Comparison of ENCODE assay signal across 1 cellular context in genomic region chr2:112480540-112481049, GRCh38.
TF ChIP-seq lines count a peak whose summit lies in the region.

No MANE protein-coding gene starts in this region.

TF ChIP-seq in HepG2, 621 proteins besides CTCF, POLR2A, EP300 and RAD21 (continued from another document and continues in another):
- TF ChIP-seq ARID4A (CRISPR knock-in tag; IDR thresholded peaks at IDR 0.05; ENCODE audit: borderline replicate concordance) = peak; percentile 49; the same call in 1 of the 2 replicates
- TF ChIP-seq ZNF180 (CRISPR knock-in tag; IDR thresholded peaks at IDR 0.05; ENCODE audit: borderline replicate concordance, low read depth) = no peak
- peak; percentile 46; the same call in 1 of the 2 replicates for TF ChIP-seq NFKB2 (CRISPR knock-in tag; IDR thresholded peaks at IDR 0.05; ENCODE audit: borderline replicate concordance)
- TF ChIP-seq MTERF4 (CRISPR knock-in tag; IDR thresholded peaks at IDR 0.05) = no peak
- no peak for TF ChIP-seq EZH2 (conservative IDR thresholded peaks at IDR 0.05; ENCODE audit: low read depth, low read length)
- no peak for TF ChIP-seq ZIK1 (CRISPR knock-in tag; IDR thresholded peaks at IDR 0.05; ENCODE audit: borderline replicate concordance, low read depth)
- TF ChIP-seq NR2F2 (IDR thresholded peaks at IDR 0.05; ENCODE audit: borderline replicate concordance, low read depth) = no peak
- TF ChIP-seq DR1 (CRISPR knock-in tag; IDR thresholded peaks at IDR 0.05) = no peak
- TF ChIP-seq NR2F1 (CRISPR knock-in tag; IDR thresholded peaks at IDR 0.05) = no peak
- TF ChIP-seq ZNF891 (CRISPR knock-in tag; IDR thresholded peaks at IDR 0.05) = no peak
- TF ChIP-seq DNMT3B (CRISPR knock-in tag; conservative IDR thresholded peaks at IDR 0.05) = no peak
- TF ChIP-seq, protein P1, sequence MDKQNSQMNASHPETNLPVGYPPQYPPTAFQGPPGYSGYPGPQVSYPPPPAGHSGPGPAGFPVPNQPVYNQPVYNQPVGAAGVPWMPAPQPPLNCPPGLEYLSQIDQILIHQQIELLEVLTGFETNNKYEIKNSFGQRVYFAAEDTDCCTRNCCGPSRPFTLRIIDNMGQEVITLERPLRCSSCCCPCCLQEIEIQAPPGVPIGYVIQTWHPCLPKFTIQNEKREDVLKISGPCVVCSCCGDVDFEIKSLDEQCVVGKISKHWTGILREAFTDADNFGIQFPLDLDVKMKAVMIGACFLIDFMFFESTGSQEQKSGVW (CRISPR knock-in tag; IDR thresholded peaks at IDR 0.05; ENCODE audit: borderline replicate concordance) = no peak
- TF ChIP-seq RFXAP (CRISPR knock-in tag; IDR thresholded peaks at IDR 0.05; ENCODE audit: borderline replicate concordance) = 0 out of 2 replicates have a peak, but pooled peaks have one; percentile 77
- TF ChIP-seq ZNF644 (CRISPR knock-in tag; IDR thresholded peaks at IDR 0.05; ENCODE audit: low read depth) = peak; percentile 47; the same call in 1 of the 2 replicates
- no peak for TF ChIP-seq ZNF354B (CRISPR knock-in tag; IDR thresholded peaks at IDR 0.05)
- TF ChIP-seq ZNF563 (CRISPR knock-in tag; IDR thresholded peaks at IDR 0.05) = peak; percentile 55; the same call in 1 of the 2 replicates
- TF ChIP-seq SIX1 (CRISPR knock-in tag; IDR thresholded peaks at IDR 0.05; ENCODE audit: borderline replicate concordance) = no peak
- TF ChIP-seq SMAD3 (CRISPR knock-in tag; IDR thresholded peaks at IDR 0.05) = no peak
- TF ChIP-seq RFXANK (CRISPR knock-in tag; IDR thresholded peaks at IDR 0.05) = no peak
- no peak for TF ChIP-seq ZSCAN21 (CRISPR knock-in tag; IDR thresholded peaks at IDR 0.05; ENCODE audit: borderline replicate concordance)
- peak; percentile 83 for TF ChIP-seq ZNF280B (CRISPR knock-in tag; IDR thresholded peaks at IDR 0.05; ENCODE audit: borderline replicate concordance)
- no peak for TF ChIP-seq ASH2L (IDR thresholded peaks at IDR 0.05; ENCODE audit: insufficient read length, low read depth, low read length)
- 0 out of 2 replicates have a peak, but pooled peaks have one; percentile 11 for TF ChIP-seq ZBTB7B (CRISPR knock-in tag; IDR thresholded peaks at IDR 0.05)
- no peak for TF ChIP-seq SRSF4 (IDR thresholded peaks at IDR 0.05; ENCODE audit: low read depth, low read length, poor library complexity, severe bottlenecking)
- TF ChIP-seq MTA1 (CRISPR knock-in tag; IDR thresholded peaks at IDR 0.05; ENCODE audit: borderline replicate concordance) = 0 out of 2 replicates have a peak, but pooled peaks have one; percentile 3
- no peak for TF ChIP-seq ZFAT (CRISPR knock-in tag; conservative IDR thresholded peaks at IDR 0.05)
- TF ChIP-seq, protein P2, sequence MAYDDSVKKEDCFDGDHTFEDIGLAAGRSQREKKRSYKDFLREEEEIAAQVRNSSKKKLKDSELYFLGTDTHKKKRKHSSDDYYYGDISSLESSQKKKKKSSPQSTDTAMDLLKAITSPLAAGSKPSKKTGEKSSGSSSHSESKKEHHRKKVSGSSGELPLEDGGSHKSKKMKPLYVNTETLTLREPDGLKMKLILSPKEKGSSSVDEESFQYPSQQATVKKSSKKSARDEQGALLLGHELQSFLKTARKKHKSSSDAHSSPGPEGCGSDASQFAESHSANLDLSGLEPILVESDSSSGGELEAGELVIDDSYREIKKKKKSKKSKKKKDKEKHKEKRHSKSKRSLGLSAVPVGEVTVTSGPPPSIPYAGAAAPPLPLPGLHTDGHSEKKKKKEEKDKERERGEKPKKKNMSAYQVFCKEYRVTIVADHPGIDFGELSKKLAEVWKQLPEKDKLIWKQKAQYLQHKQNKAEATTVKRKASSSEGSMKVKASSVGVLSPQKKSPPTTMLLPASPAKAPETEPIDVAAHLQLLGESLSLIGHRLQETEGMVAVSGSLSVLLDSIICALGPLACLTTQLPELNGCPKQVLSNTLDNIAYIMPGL (CRISPR knock-in tag; IDR thresholded peaks at IDR 0.05; ENCODE audit: borderline replicate concordance in 1 of 2, low read depth in 1 of 2) = no peak; a peak in 1 of 4 replicates
- TF ChIP-seq ELF4 (CRISPR knock-in tag; IDR thresholded peaks at IDR 0.05; ENCODE audit: borderline replicate concordance) = no peak
- TF ChIP-seq RNF219 (CRISPR knock-in tag; IDR thresholded peaks at IDR 0.05) = no peak
- no peak for TF ChIP-seq ZNF816 (CRISPR knock-in tag; IDR thresholded peaks at IDR 0.05; ENCODE audit: borderline replicate concordance)
- TF ChIP-seq ZNF562 (CRISPR knock-in tag; IDR thresholded peaks at IDR 0.05; ENCODE audit: borderline replicate concordance) = no peak
- TF ChIP-seq, protein P3, sequence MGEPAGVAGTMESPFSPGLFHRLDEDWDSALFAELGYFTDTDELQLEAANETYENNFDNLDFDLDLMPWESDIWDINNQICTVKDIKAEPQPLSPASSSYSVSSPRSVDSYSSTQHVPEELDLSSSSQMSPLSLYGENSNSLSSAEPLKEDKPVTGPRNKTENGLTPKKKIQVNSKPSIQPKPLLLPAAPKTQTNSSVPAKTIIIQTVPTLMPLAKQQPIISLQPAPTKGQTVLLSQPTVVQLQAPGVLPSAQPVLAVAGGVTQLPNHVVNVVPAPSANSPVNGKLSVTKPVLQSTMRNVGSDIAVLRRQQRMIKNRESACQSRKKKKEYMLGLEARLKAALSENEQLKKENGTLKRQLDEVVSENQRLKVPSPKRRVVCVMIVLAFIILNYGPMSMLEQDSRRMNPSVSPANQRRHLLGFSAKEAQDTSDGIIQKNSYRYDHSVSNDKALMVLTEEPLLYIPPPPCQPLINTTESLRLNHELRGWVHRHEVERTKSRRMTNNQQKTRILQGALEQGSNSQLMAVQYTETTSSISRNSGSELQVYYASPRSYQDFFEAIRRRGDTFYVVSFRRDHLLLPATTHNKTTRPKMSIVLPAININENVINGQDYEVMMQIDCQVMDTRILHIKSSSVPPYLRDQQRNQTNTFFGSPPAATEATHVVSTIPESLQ (CRISPR knock-in tag; conservative IDR thresholded peaks at IDR 0.05) = no peak
- TF ChIP-seq JUNB (CRISPR knock-in tag; IDR thresholded peaks at IDR 0.05; ENCODE audit: borderline replicate concordance) = no peak
- TF ChIP-seq, protein P4, sequence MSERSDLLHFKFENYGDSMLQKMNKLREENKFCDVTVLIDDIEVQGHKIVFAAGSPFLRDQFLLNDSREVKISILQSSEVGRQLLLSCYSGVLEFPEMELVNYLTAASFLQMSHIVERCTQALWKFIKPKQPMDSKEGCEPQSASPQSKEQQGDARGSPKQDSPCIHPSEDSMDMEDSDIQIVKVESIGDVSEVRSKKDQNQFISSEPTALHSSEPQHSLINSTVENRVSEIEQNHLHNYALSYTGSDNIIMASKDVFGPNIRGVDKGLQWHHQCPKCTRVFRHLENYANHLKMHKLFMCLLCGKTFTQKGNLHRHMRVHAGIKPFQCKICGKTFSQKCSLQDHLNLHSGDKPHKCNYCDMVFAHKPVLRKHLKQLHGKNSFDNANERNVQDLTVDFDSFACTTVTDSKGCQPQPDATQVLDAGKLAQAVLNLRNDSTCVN (CRISPR knock-in tag; IDR thresholded peaks at IDR 0.05; ENCODE audit: borderline replicate concordance) = no peak
- TF ChIP-seq CBX2 (IDR thresholded peaks at IDR 0.05; ENCODE audit: low read depth, low read length) = no peak
- TF ChIP-seq CBX2 (CRISPR knock-in tag; IDR thresholded peaks at IDR 0.05; ENCODE audit: low read depth) = no peak
- peak; percentile 4; the same call in 1 of the 2 replicates for TF ChIP-seq MIXL1 (CRISPR knock-in tag; IDR thresholded peaks at IDR 0.05)
- no peak for TF ChIP-seq KDM1A (CRISPR knock-in tag; IDR thresholded peaks at IDR 0.05)
- no peak for TF ChIP-seq KAT8 (CRISPR knock-in tag; IDR thresholded peaks at IDR 0.05)
- no peak for TF ChIP-seq MXI1 (IDR thresholded peaks at IDR 0.05; ENCODE audit: borderline replicate concordance, low read depth, low read length)
- TF ChIP-seq ZNF253 (CRISPR knock-in tag; IDR thresholded peaks at IDR 0.05; ENCODE audit: borderline replicate concordance) = no peak
- no peak for TF ChIP-seq TAF1 (CRISPR knock-in tag; IDR thresholded peaks at IDR 0.05)
- no peak for TF ChIP-seq NR0B2 (CRISPR knock-in tag; IDR thresholded peaks at IDR 0.05)
- TF ChIP-seq SMAD9 (CRISPR knock-in tag; IDR thresholded peaks at IDR 0.05) = no peak
- TF ChIP-seq ZNF790 (CRISPR knock-in tag; IDR thresholded peaks at IDR 0.05; ENCODE audit: borderline replicate concordance) = peak; percentile 51; the same call in 1 of the 2 replicates
- no peak for TF ChIP-seq ZNF496 (CRISPR knock-in tag; IDR thresholded peaks at IDR 0.05; ENCODE audit: insufficient replicate concordance)
- peak; percentile 41; the same call in 1 of the 2 replicates for TF ChIP-seq ZNF768 (CRISPR knock-in tag; IDR thresholded peaks at IDR 0.05)
- TF ChIP-seq ZNF451 (CRISPR knock-in tag; IDR thresholded peaks at IDR 0.05) = peak; percentile 66; the same call in 1 of the 2 replicates
- peak; percentile 60; the same call in 1 of the 2 replicates for TF ChIP-seq ETV6 (CRISPR knock-in tag; conservative IDR thresholded peaks at IDR 0.05)
- TF ChIP-seq MEF2D (CRISPR knock-in tag; IDR thresholded peaks at IDR 0.05) = peak; percentile 17; the same call in 1 of the 2 replicates
- TF ChIP-seq ZNF20 (CRISPR knock-in tag; IDR thresholded peaks at IDR 0.05) = no peak
- peak; percentile 75; the same call in 1 of the 2 replicates for TF ChIP-seq AHR (CRISPR knock-in tag; IDR thresholded peaks at IDR 0.05)
- TF ChIP-seq HNF4G (IDR thresholded peaks at IDR 0.05; ENCODE audit: borderline replicate concordance, low read depth, low read length) = no peak
- TF ChIP-seq HNF4G (CRISPR knock-in tag; IDR thresholded peaks at IDR 0.05; ENCODE audit: borderline replicate concordance, low read depth) = no peak; the same call in 1 of the 2 replicates
- TF ChIP-seq ZNF678 (CRISPR knock-in tag; IDR thresholded peaks at IDR 0.05) = 0 out of 2 replicates have a peak, but pooled peaks have one; percentile 16
